In genomic region chr13:30114586-30115256, GRCh38 we compare ENCODE assay signal across 8 cellular contexts.
A peak's percentile ranks its signal among the peaks of the same experiment; 100 is the strongest.
DNase-seq lines count a peak whose midpoint lies in the region; ATAC-seq and TF ChIP-seq lines count a peak whose summit lies in the region.

No MANE protein-coding gene starts in this region.

- peak; percentile 82 for TF ChIP-seq POLR2A in right lobe of liver (IDR thresholded peaks at IDR 0.05)

- peak; percentile 88 to 96 (median 94) for TF ChIP-seq CTCF in right lobe of liver (IDR thresholded peaks at IDR 0.05)

- no peaks in the 10 kb centered on the region for H3K9me3 ChIP-seq in right lobe of liver

- POLR2A ChIA-PET in activated CD4-positive, alpha-beta T cell treated with anti-CD3 and anti-CD28 coated beads, Interleukin-2, amount 10 ng/mL, durations not matched to agents 7 days and 5 days (lab: Charles Lee), result interaction anchor here (0.6 kb wide), 1 partner anchor 65 kb away, joined by 3 read pairs; no protein-coding TSS in a partner anchor

- H3K36me3 Mint-ChIP-seq in activated CD4-positive, alpha-beta T cell treated with anti-CD3 and anti-CD28 coated beads, Interleukin-2, amount 10 ng/mL, durations not matched to agents 7 days and 5 days (ENCODE audit: low read depth), result no peaks in the 10 kb centered on the region

- peaks cover 0 to 18% (median 6%) of the 10 kb centered on the region in 4 donors for H3K4me1 ChIP-seq in right lobe of liver

- ATAC-seq in GM19025 (IDR thresholded peaks at IDR 0.05; ENCODE audit: low read depth, unreplicated experiment) (peak; percentile 83), HG03342 (IDR thresholded peaks at IDR 0.05; ENCODE audit: unreplicated experiment) (peak; percentile 87), right lobe of liver (peak; percentile 84 to 91 (median 90))

- CTCF ChIA-PET in activated CD4-positive, alpha-beta T cell treated with anti-CD3 and anti-CD28 coated beads, Interleukin-2, amount 10 ng/mL, durations not matched to agents 7 days and 5 days (lab: Charles Lee), result interaction anchor here (0.6 to 7.8 kb wide), 35 partner anchors 9 to 502 kb away, joined by 3 to 97 read pairs (median 4); partner anchors contain the start of gene UBL3

- H3K27ac Mint-ChIP-seq in activated CD4-positive, alpha-beta T cell treated with anti-CD3 and anti-CD28 coated beads, Interleukin-2, amount 10 ng/mL, durations not matched to agents 7 days and 5 days, result peak overlapping the region; percentile 68

- 0% methylated on average over 3 of the region's 67 CpGs for WGBS in right lobe of liver (ENCODE audit: insufficient coverage, low coverage, low lambda C conversion rate, missing lambda C conversion rate)

- no peaks in the 10 kb centered on the region for H3K36me3 ChIP-seq in right lobe of liver

- H3K4me1 Mint-ChIP-seq in activated CD4-positive, alpha-beta T cell treated with anti-CD3 and anti-CD28 coated beads, Interleukin-2, amount 10 ng/mL, durations not matched to agents 7 days and 5 days, result peaks cover 48% of the 10 kb centered on the region

- peak overlapping the region; percentile 50 to 67 (median 55) for H3K4me3 ChIP-seq in right lobe of liver

- DNase-seq in Ammon's horn (ENCODE audit: low spot score), result peak; percentile 87
- peak; percentile 61 for DNase-seq in NCI-H510A (lab: John Stamatoyannopoulos, UW)
- DNase-seq in activated CD4-positive, alpha-beta T cell treated with anti-CD3 and anti-CD28 coated beads, Interleukin-2, amount 10 ng/mL, durations not matched to agents 7 days and 5 days, result peak; percentile 92
- DNase-seq in dermis blood vessel endothelial cell, result peak; percentile 88
- peak; percentile 92 to 93 (median 93) for DNase-seq in right lobe of liver
- DNase-seq in stimulated activated CD4-positive, alpha-beta T cell treated with anti-CD3 and anti-CD28 coated beads, Interleukin-4, amount 100 ng/mL, for 4 hours, result peak; percentile 89 to 97

- H3K27ac ChIP-seq in right lobe of liver, result peak overlapping the region; percentile 76 to 89 (median 83)

- H3K9me3 Mint-ChIP-seq in activated CD4-positive, alpha-beta T cell treated with anti-CD3 and anti-CD28 coated beads, Interleukin-2, amount 10 ng/mL, durations not matched to agents 7 days and 5 days, result no peaks in the 10 kb centered on the region

- peak overlapping the region; percentile 71 for H3K4me3 Mint-ChIP-seq in activated CD4-positive, alpha-beta T cell treated with anti-CD3 and anti-CD28 coated beads, Interleukin-2, amount 10 ng/mL, durations not matched to agents 7 days and 5 days

- no peaks in the 10 kb centered on the region for H3K27me3 ChIP-seq in right lobe of liver

- intact Hi-C loops in right lobe of liver (cut with DNase I), result loop anchor here (5.0 to 10.0 kb wide), 5 partner anchors 270 to 610 kb away; no protein-coding TSS in a partner anchor

- peaks cover 4% of the 10 kb centered on the region for H3K27me3 Mint-ChIP-seq in activated CD4-positive, alpha-beta T cell treated with anti-CD3 and anti-CD28 coated beads, Interleukin-2, amount 10 ng/mL, durations not matched to agents 7 days and 5 days

Comparison
In these comparisons a context has a peak if more than half of its experiments do, and no peak if none do; other contexts are left out.
1. Peak in every context shown above with its lines: DNase-seq, ATAC-seq, H3K4me3 ChIP-seq and H3K27ac ChIP-seq.